Comparison of ENCODE assay signal across 8 cellular contexts in the genomic region with DNA sequence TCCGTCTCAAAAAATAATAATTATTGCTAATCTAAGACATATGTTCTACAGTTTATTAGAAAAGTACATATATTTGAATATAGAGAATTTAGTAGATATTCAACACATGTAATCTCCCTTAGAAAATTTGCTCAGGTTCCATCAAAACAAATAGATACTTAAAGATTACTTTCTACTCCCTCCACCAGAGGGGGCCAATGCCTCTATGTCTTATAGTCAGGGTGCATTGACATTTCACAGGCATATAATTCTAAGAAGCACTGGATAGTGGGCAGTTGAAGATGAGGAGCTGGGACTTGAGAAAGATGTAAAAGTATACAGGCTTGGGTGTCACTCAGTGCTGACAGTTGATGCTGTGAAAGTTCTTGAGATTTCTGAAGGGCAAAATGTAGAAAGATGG.
DNase-seq lines count a peak whose midpoint lies in the region; ATAC-seq and TF ChIP-seq lines count a peak whose summit lies in the region.

No MANE protein-coding gene starts in this region.

- no peak overlapping the region for H3K4me3 ChIP-seq in AG04449 (ENCODE audit: low read depth, low read length)
- H3K4me3 ChIP-seq in OCI-LY1 (ENCODE audit: low read depth, low read length, poor library complexity, severe bottlenecking): no peak overlapping the region

- H3K4me3 Mint-ChIP-seq in naive thymus-derived CD8-positive, alpha-beta T cell: no peak overlapping the region

- H2AFZ ChIP-seq in OCI-LY1 (ENCODE audit: low read length): no peak overlapping the region

- H3K9ac ChIP-seq in OCI-LY1 (ENCODE audit: low read length): no peak overlapping the region

- no peaks in the 10 kb centered on the region for H3K9me2 ChIP-seq in OCI-LY1 (ENCODE audit: low read depth, low read length)

- no peaks in the 10 kb centered on the region for H4K20me1 ChIP-seq in OCI-LY1 (ENCODE audit: insufficient read depth, low read length)

- H3K79me2 ChIP-seq in OCI-LY1 (ENCODE audit: insufficient read depth, low read length): no peaks in the 10 kb centered on the region

- TF ChIP-seq CTCF in AG04449 (IDR thresholded peaks at IDR 0.05; ENCODE audit: insufficient read depth, low read length, missing control alignments) (peak; percentile 33), GM12873 (IDR thresholded peaks at IDR 0.05; ENCODE audit: insufficient read depth, low read depth, low read length, missing control alignments) (peak; percentile 45), OCI-LY1 (IDR thresholded peaks at IDR 0.05; ENCODE audit: low read length) (peak; percentile 35; the same call in 1 of the 2 replicates)

- H3K9me3 Mint-ChIP-seq in naive thymus-derived CD8-positive, alpha-beta T cell: peaks cover 0 to 8% (median 4%) of the 10 kb centered on the region in 9 donors

- no peaks in the 10 kb centered on the region for H3F3A ChIP-seq in OCI-LY1 (ENCODE audit: insufficient read depth, low read length)

- no peak for ATAC-seq in naive thymus-derived CD8-positive, alpha-beta T cell
- ATAC-seq in HG02763 (IDR thresholded peaks at IDR 0.05; ENCODE audit: unreplicated experiment): no peak
- no peak for ATAC-seq in HG03045 (IDR thresholded peaks at IDR 0.05; ENCODE audit: unreplicated experiment)

- H3K36me3 ChIP-seq in OCI-LY1 (ENCODE audit: insufficient read depth, low read length): no peaks in the 10 kb centered on the region

- DNase-seq in AG04449 (ENCODE audit: low read depth, low spot score) (no peak), fibroblast of the conjunctiva (ENCODE audit: low read depth) (peak; percentile 0), NCI-H2171 (lab: John Stamatoyannopoulos, UW) (no peak)
- no peak for DNase-seq in naive thymus-derived CD8-positive, alpha-beta T cell

- H3K27ac ChIP-seq in OCI-LY1 (ENCODE audit: low read depth, low read length, poor library complexity, severe bottlenecking): no peak overlapping the region

- H3K9me3 ChIP-seq in OCI-LY1 (ENCODE audit: low read length): no peaks in the 10 kb centered on the region

- POLR2A ChIA-PET in AG04449 (lab: Yijun Ruan, JAX): no interaction called here
- POLR2A ChIA-PET in naive thymus-derived CD8-positive, alpha-beta T cell (lab: Charles Lee): no interaction called here

- H3K4me1 ChIP-seq in OCI-LY1 (ENCODE audit: insufficient read depth, low read length, severe bottlenecking): no peaks in the 10 kb centered on the region

- CTCF ChIA-PET in AG04449 (lab: Yijun Ruan, JAX): interaction anchor here (1.2 kb wide), 1 partner anchor 11 kb away, joined by 3 read pairs; no protein-coding TSS in a partner anchor

- H3K27ac Mint-ChIP-seq in naive thymus-derived CD8-positive, alpha-beta T cell: no peak overlapping the region

- H3K27me3 ChIP-seq in OCI-LY1 (ENCODE audit: insufficient read depth, low read length): no peaks in the 10 kb centered on the region

- no peak overlapping the region for H3K4me2 ChIP-seq in OCI-LY1 (ENCODE audit: low read length)

- no peaks in the 10 kb centered on the region for H3K4me1 Mint-ChIP-seq in naive thymus-derived CD8-positive, alpha-beta T cell

- peaks cover 0 to 7% (median 3%) of the 10 kb centered on the region in 5 donors for H3K27me3 Mint-ChIP-seq in naive thymus-derived CD8-positive, alpha-beta T cell

- H3K36me3 Mint-ChIP-seq in naive thymus-derived CD8-positive, alpha-beta T cell: peaks cover 0 to 6% (median 0%) of the 10 kb centered on the region in 3 donors
